In the genomic region with DNA sequence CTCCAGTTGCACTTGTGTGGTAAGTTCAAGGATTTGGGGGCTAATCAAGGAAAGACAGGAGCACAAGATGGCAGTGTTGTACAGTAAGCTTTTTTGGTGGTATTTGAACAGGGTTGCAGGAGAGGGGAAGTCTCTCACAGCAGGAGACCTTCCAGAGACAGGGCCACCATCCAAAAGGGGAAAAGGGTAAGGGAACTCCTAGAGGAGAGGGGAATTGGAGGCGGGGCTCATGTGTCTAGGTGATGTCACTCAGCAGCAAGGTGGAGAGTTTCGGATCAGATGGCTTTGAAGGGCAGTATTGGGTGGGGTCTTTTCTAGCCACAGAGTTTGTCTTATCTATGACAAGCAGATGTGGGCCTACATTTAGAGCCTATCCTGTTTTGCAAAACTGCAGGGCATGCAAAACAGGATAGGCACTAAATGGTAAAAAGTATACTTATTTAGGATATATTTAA, we compare ENCODE assay signal across 1 cellular context.
TF ChIP-seq lines count a peak whose summit lies in the region.

No MANE protein-coding gene starts in this region.

TF ChIP-seq in K562, 482 proteins besides CTCF, POLR2A, EP300 and RAD21 (continued from another document and continues in another):
- TF ChIP-seq, protein P1, sequence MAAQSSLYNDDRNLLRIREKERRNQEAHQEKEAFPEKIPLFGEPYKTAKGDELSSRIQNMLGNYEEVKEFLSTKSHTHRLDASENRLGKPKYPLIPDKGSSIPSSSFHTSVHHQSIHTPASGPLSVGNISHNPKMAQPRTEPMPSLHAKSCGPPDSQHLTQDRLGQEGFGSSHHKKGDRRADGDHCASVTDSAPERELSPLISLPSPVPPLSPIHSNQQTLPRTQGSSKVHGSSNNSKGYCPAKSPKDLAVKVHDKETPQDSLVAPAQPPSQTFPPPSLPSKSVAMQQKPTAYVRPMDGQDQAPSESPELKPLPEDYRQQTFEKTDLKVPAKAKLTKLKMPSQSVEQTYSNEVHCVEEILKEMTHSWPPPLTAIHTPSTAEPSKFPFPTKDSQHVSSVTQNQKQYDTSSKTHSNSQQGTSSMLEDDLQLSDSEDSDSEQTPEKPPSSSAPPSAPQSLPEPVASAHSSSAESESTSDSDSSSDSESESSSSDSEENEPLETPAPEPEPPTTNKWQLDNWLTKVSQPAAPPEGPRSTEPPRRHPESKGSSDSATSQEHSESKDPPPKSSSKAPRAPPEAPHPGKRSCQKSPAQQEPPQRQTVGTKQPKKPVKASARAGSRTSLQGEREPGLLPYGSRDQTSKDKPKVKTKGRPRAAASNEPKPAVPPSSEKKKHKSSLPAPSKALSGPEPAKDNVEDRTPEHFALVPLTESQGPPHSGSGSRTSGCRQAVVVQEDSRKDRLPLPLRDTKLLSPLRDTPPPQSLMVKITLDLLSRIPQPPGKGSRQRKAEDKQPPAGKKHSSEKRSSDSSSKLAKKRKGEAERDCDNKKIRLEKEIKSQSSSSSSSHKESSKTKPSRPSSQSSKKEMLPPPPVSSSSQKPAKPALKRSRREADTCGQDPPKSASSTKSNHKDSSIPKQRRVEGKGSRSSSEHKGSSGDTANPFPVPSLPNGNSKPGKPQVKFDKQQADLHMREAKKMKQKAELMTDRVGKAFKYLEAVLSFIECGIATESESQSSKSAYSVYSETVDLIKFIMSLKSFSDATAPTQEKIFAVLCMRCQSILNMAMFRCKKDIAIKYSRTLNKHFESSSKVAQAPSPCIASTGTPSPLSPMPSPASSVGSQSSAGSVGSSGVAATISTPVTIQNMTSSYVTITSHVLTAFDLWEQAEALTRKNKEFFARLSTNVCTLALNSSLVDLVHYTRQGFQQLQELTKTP (IDR thresholded peaks at IDR 0.05; ENCODE audit: low read depth in 1 of 2, partially characterized antibody in 2 of 2) = no peak
- no peak for TF ChIP-seq POLR2G (IDR thresholded peaks at IDR 0.05; ENCODE audit: low read depth, low read length)
- TF ChIP-seq, protein P2, sequence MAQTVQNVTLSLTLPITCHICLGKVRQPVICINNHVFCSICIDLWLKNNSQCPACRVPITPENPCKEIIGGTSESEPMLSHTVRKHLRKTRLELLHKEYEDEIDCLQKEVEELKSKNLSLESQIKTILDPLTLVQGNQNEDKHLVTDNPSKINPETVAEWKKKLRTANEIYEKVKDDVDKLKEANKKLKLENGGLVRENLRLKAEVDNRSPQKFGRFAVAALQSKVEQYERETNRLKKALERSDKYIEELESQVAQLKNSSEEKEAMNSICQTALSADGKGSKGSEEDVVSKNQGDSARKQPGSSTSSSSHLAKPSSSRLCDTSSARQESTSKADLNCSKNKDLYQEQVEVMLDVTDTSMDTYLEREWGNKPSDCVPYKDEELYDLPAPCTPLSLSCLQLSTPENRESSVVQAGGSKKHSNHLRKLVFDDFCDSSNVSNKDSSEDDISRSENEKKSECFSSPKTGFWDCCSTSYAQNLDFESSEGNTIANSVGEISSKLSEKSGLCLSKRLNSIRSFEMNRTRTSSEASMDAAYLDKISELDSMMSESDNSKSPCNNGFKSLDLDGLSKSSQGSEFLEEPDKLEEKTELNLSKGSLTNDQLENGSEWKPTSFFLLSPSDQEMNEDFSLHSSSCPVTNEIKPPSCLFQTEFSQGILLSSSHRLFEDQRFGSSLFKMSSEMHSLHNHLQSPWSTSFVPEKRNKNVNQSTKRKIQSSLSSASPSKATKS (CRISPR knock-in tag; IDR thresholded peaks at IDR 0.05) = no peak
- TF ChIP-seq SMARCB1 (IDR thresholded peaks at IDR 0.05; ENCODE audit: insufficient read length, low read depth) = no peak
- TF ChIP-seq TARDBP (IDR thresholded peaks at IDR 0.05) = no peak
- peak; percentile 91; the same call in 1 of the 2 replicates for TF ChIP-seq TCF7 (IDR thresholded peaks at IDR 0.05; ENCODE audit: borderline replicate concordance)
- TF ChIP-seq EP400 (IDR thresholded peaks at IDR 0.05) = peak; percentile 26; the same call in 1 of the 2 replicates
- no peak for TF ChIP-seq ETV6 (IDR thresholded peaks at IDR 0.05; ENCODE audit: borderline replicate concordance in 1 of 2, low read depth in 2 of 2, low read length in 1 of 2)
- no peak for TF ChIP-seq ETV6 (CRISPR knock-in tag; IDR thresholded peaks at IDR 0.05; ENCODE audit: borderline replicate concordance)
- TF ChIP-seq PTBP1 (IDR thresholded peaks at IDR 0.05; ENCODE audit: low read depth, low read length) = no peak
- peak; percentile 78 for TF ChIP-seq TCF7L2 (IDR thresholded peaks at IDR 0.05; ENCODE audit: low read depth, low read length)
- 0 out of 2 replicates have a peak, but pooled peaks have one; percentile 29 for TF ChIP-seq RNF2 (IDR thresholded peaks at IDR 0.05)
- peak; percentile 77 for TF ChIP-seq FOXM1 (IDR thresholded peaks at IDR 0.05; ENCODE audit: low read depth)
- no peak for TF ChIP-seq FOXM1 (CRISPR knock-in tag; IDR thresholded peaks at IDR 0.05; ENCODE audit: low read depth)
- TF ChIP-seq PML (IDR thresholded peaks at IDR 0.05; ENCODE audit: low read length) = peak; percentile 86
- no peak for TF ChIP-seq HEY1 (CRISPR knock-in tag; IDR thresholded peaks at IDR 0.05; ENCODE audit: borderline replicate concordance)
- TF ChIP-seq, protein P3, sequence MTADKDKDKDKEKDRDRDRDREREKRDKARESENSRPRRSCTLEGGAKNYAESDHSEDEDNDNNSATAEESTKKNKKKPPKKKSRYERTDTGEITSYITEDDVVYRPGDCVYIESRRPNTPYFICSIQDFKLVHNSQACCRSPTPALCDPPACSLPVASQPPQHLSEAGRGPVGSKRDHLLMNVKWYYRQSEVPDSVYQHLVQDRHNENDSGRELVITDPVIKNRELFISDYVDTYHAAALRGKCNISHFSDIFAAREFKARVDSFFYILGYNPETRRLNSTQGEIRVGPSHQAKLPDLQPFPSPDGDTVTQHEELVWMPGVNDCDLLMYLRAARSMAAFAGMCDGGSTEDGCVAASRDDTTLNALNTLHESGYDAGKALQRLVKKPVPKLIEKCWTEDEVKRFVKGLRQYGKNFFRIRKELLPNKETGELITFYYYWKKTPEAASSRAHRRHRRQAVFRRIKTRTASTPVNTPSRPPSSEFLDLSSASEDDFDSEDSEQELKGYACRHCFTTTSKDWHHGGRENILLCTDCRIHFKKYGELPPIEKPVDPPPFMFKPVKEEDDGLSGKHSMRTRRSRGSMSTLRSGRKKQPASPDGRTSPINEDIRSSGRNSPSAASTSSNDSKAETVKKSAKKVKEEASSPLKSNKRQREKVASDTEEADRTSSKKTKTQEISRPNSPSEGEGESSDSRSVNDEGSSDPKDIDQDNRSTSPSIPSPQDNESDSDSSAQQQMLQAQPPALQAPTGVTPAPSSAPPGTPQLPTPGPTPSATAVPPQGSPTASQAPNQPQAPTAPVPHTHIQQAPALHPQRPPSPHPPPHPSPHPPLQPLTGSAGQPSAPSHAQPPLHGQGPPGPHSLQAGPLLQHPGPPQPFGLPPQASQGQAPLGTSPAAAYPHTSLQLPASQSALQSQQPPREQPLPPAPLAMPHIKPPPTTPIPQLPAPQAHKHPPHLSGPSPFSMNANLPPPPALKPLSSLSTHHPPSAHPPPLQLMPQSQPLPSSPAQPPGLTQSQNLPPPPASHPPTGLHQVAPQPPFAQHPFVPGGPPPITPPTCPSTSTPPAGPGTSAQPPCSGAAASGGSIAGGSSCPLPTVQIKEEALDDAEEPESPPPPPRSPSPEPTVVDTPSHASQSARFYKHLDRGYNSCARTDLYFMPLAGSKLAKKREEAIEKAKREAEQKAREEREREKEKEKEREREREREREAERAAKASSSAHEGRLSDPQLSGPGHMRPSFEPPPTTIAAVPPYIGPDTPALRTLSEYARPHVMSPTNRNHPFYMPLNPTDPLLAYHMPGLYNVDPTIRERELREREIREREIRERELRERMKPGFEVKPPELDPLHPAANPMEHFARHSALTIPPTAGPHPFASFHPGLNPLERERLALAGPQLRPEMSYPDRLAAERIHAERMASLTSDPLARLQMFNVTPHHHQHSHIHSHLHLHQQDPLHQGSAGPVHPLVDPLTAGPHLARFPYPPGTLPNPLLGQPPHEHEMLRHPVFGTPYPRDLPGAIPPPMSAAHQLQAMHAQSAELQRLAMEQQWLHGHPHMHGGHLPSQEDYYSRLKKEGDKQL (CRISPR knock-in tag; IDR thresholded peaks at IDR 0.05; ENCODE audit: borderline replicate concordance) = no peak
- no peak; the same call in 1 of the 2 replicates for TF ChIP-seq GATAD2B (IDR thresholded peaks at IDR 0.05; ENCODE audit: borderline replicate concordance)
- TF ChIP-seq ZNF239 (CRISPR knock-in tag; IDR thresholded peaks at IDR 0.05) = no peak
- no peak for TF ChIP-seq RBM22 (IDR thresholded peaks at IDR 0.05; ENCODE audit: low read depth, low read length, poor library complexity, severe bottlenecking)
- no peak for TF ChIP-seq ZNF121 (CRISPR knock-in tag; conservative IDR thresholded peaks at IDR 0.05)
- TF ChIP-seq TFAM (CRISPR knock-in tag; conservative IDR thresholded peaks at IDR 0.05) = no peak
- TF ChIP-seq LEF1 (IDR thresholded peaks at IDR 0.05) = peak; percentile 85
- TF ChIP-seq, protein P4, sequence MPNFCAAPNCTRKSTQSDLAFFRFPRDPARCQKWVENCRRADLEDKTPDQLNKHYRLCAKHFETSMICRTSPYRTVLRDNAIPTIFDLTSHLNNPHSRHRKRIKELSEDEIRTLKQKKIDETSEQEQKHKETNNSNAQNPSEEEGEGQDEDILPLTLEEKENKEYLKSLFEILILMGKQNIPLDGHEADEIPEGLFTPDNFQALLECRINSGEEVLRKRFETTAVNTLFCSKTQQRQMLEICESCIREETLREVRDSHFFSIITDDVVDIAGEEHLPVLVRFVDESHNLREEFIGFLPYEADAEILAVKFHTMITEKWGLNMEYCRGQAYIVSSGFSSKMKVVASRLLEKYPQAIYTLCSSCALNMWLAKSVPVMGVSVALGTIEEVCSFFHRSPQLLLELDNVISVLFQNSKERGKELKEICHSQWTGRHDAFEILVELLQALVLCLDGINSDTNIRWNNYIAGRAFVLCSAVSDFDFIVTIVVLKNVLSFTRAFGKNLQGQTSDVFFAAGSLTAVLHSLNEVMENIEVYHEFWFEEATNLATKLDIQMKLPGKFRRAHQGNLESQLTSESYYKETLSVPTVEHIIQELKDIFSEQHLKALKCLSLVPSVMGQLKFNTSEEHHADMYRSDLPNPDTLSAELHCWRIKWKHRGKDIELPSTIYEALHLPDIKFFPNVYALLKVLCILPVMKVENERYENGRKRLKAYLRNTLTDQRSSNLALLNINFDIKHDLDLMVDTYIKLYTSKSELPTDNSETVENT (CRISPR knock-in tag; IDR thresholded peaks at IDR 0.05) = no peak
- TF ChIP-seq NCOA2 (IDR thresholded peaks at IDR 0.05; ENCODE audit: partially characterized antibody in 2 of 2) = no peak
- TF ChIP-seq, protein P5, sequence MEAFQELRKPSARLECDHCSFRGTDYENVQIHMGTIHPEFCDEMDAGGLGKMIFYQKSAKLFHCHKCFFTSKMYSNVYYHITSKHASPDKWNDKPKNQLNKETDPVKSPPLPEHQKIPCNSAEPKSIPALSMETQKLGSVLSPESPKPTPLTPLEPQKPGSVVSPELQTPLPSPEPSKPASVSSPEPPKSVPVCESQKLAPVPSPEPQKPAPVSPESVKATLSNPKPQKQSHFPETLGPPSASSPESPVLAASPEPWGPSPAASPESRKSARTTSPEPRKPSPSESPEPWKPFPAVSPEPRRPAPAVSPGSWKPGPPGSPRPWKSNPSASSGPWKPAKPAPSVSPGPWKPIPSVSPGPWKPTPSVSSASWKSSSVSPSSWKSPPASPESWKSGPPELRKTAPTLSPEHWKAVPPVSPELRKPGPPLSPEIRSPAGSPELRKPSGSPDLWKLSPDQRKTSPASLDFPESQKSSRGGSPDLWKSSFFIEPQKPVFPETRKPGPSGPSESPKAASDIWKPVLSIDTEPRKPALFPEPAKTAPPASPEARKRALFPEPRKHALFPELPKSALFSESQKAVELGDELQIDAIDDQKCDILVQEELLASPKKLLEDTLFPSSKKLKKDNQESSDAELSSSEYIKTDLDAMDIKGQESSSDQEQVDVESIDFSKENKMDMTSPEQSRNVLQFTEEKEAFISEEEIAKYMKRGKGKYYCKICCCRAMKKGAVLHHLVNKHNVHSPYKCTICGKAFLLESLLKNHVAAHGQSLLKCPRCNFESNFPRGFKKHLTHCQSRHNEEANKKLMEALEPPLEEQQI (IDR thresholded peaks at IDR 0.05) = 0 out of 2 replicates have a peak, but pooled peaks have one; percentile 77
- TF ChIP-seq GABPB1 (CRISPR knock-in tag; IDR thresholded peaks at IDR 0.05) = no peak
- TF ChIP-seq, protein P6, sequence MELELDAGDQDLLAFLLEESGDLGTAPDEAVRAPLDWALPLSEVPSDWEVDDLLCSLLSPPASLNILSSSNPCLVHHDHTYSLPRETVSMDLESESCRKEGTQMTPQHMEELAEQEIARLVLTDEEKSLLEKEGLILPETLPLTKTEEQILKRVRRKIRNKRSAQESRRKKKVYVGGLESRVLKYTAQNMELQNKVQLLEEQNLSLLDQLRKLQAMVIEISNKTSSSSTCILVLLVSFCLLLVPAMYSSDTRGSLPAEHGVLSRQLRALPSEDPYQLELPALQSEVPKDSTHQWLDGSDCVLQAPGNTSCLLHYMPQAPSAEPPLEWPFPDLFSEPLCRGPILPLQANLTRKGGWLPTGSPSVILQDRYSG (tag; conservative IDR thresholded peaks at IDR 0.05; ENCODE audit: low read depth) = no peak
- TF ChIP-seq ELF1 (tag; IDR thresholded peaks at IDR 0.05) = no peak
- peak; percentile 78; the same call in 1 of the 2 replicates for TF ChIP-seq POLR2AphosphoS5 (IDR thresholded peaks at IDR 0.05; ENCODE audit: control insufficient read depth, insufficient read depth, low read depth, low read length)
- TF ChIP-seq MEIS2 (IDR thresholded peaks at IDR 0.05; ENCODE audit: partially characterized antibody) = peak; percentile 92
- TF ChIP-seq, protein P7, sequence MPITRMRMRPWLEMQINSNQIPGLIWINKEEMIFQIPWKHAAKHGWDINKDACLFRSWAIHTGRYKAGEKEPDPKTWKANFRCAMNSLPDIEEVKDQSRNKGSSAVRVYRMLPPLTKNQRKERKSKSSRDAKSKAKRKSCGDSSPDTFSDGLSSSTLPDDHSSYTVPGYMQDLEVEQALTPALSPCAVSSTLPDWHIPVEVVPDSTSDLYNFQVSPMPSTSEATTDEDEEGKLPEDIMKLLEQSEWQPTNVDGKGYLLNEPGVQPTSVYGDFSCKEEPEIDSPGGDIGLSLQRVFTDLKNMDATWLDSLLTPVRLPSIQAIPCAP (CRISPR knock-in tag; IDR thresholded peaks at IDR 0.05; ENCODE audit: borderline replicate concordance) = no peak
- no peak for TF ChIP-seq ELF2 (CRISPR knock-in tag; IDR thresholded peaks at IDR 0.05)
- TF ChIP-seq, protein P8, sequence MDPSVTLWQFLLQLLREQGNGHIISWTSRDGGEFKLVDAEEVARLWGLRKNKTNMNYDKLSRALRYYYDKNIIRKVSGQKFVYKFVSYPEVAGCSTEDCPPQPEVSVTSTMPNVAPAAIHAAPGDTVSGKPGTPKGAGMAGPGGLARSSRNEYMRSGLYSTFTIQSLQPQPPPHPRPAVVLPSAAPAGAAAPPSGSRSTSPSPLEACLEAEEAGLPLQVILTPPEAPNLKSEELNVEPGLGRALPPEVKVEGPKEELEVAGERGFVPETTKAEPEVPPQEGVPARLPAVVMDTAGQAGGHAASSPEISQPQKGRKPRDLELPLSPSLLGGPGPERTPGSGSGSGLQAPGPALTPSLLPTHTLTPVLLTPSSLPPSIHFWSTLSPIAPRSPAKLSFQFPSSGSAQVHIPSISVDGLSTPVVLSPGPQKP (CRISPR knock-in tag; IDR thresholded peaks at IDR 0.05) = no peak
- TF ChIP-seq, protein P9, sequence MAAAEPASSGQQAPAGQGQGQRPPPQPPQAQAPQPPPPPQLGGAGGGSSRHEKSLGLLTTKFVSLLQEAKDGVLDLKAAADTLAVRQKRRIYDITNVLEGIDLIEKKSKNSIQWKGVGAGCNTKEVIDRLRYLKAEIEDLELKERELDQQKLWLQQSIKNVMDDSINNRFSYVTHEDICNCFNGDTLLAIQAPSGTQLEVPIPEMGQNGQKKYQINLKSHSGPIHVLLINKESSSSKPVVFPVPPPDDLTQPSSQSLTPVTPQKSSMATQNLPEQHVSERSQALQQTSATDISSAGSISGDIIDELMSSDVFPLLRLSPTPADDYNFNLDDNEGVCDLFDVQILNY (CRISPR knock-in tag; IDR thresholded peaks at IDR 0.05) = no peak
